ENCODE assay signal across 1 cellular context in the genomic region with DNA sequence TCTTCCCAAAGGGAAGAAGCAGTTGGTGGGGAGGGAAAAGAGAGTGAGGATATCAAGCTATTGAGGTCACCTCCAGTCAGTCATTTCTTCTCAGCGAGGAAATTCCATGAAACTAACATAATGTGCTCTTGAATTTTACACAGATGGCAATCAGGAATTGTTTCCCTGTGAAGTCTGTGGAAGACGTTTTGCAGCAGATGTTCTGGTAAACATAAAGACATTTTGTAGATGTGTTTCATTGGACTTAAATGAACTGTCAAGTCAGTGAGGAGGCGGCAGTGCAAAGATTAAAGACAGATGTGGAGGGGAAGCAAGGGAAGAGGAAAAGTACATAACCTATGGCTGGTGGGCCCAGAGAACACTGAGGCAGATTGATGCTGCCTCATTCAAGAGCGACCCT.
TF ChIP-seq lines count a peak whose summit lies in the region.

No MANE protein-coding gene starts in this region.

TF ChIP-seq in IMR-90, 13 proteins besides CTCF, POLR2A, EP300 and RAD21 (continued from another document):
- no peak for TF ChIP-seq CEBPB (IDR thresholded peaks at IDR 0.05; ENCODE audit: low read depth, low read length)
